33 cellular contexts compared by ENCODE assay signal in the genomic region with DNA sequence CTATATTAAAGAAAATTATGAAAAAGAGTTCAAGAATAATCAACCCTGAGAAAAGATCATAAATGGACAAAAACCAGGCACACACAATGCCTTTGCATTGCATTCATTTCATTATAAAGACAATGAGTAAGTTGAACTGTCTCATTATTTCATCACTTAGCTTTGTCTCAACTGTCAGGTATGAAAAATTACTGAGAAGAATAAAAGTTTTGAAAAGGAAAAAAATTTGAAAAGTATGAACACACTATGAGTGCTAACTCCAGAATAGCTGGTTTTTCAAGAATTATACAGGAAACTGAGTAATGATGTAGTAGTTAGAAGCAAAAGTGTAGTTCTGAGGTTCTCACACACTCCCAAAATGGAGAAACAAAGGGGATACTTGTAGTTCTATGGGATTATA. TPM values are rescaled to one million over a fixed set of nuclear protein-coding genes. Genes with fewer than 3 reads are reported as not detected.
DNase-seq lines count a peak whose midpoint lies in the region; ATAC-seq, FAIRE-seq and TF ChIP-seq lines count a peak whose summit lies in the region.
"Had no signal": no experiment of that assay in that cellular context is flagged by ENCODE, and none has a peak within 500 bp of the region (broad histone marks: within the 10 kb centered on the region; RNA-seq: fewer than 3 reads in every experiment).

No MANE protein-coding gene starts in this region.

- no peaks in the 10 kb centered on the region for H3K9me3 Mint-ChIP-seq in activated CD4-positive, alpha-beta T cell treated with anti-CD3 and anti-CD28 coated beads for 36 hours (ENCODE audit: low read depth)
- H3K9me3 Mint-ChIP-seq: activated T-helper 2 cell treated with anti-CD3 and anti-CD28 coated beads, Interferon-gamma antibody, Interleukin-2, Interleukin-4, amounts not matched to agents 10 μg/mL and 5 μg/mL and 100 μg/mL, durations not matched to agents 14 hours and 24 hours and 36 hours; CD4-positive, alpha-beta memory T cell; naive B cell had no signal

- no peaks in the 10 kb centered on the region for H3K79me2 ChIP-seq in keratinocyte (ENCODE audit: control insufficient read depth, insufficient read depth, low read length)

- CTCF ChIA-PET in activated CD4-positive, alpha-beta T cell treated with anti-CD3 and anti-CD28 coated beads for 36 hours (lab: Charles Lee): interaction anchor here (0.6 to 1.8 kb wide), 8 partner anchors 9 to 66 kb away, joined by 3 to 5 read pairs (median 4); no protein-coding TSS in a partner anchor

- H4K20me1 ChIP-seq in keratinocyte (ENCODE audit: control insufficient read depth, extremely low read depth, insufficient read depth, low read length): no peaks in the 10 kb centered on the region

- ATAC-seq in activated CD4-positive, alpha-beta T cell treated with anti-CD3 and anti-CD28 coated beads for 36 hours: peak; percentile 32
- no peak for ATAC-seq in upper lobe of right lung
- no peak for ATAC-seq in GM21390 (IDR thresholded peaks at IDR 0.05; ENCODE audit: unreplicated experiment)
- ATAC-seq: left ventricle myocardium superior, Panc1 had no signal

- no peaks in the 10 kb centered on the region for H3K36me3 ChIP-seq in SK-N-MC (ENCODE audit: insufficient read depth, low read length)
- no peaks in the 10 kb centered on the region for H3K36me3 ChIP-seq in keratinocyte (ENCODE audit: control insufficient read depth in 2 of 2, extremely low read depth in 1 of 2, insufficient read depth in 2 of 2, low read length in 2 of 2)
- no peaks in the 10 kb centered on the region for H3K36me3 ChIP-seq in upper lobe of right lung
- H3K36me3 ChIP-seq: neutrophil, prostate gland, sigmoid colon, SJCRH30, suprapubic skin, uterus had no signal

- DNase-seq in activated CD4-positive, alpha-beta T cell treated with anti-CD3 and anti-CD28 coated beads for 36 hours: no peak
- no peak for DNase-seq in activated CD4-positive, alpha-beta T cell treated with anti-CD3 and anti-CD28 coated beads, Interleukin-2, amount 50 U/mL, for 48 hours
- DNase-seq in EH (ENCODE audit: low read depth) (peak; percentile 16), SK-N-MC (ENCODE audit: low read depth, low spot score) (no peak), keratinocyte (ENCODE audit: low read depth, low spot score) (no peak), upper lobe of right lung (no peak), HUDEP-2 (lab: John Stamatoyannopoulos, UW; ENCODE audit: unreplicated experiment in 76 of 76) (no peak)
- DNase-seq: 8988T; activated CD4-positive, CD25-positive, alpha-beta regulatory T cell treated with anti-CD3 and anti-CD28 coated beads, Interleukin-2, amount 50 U/mL, for 72 hours; AML-193; CD4-positive, alpha-beta memory T cell; dermis blood vessel endothelial cell; glutamatergic neuron; islet precursor cell; left ventricle myocardium superior; naive B cell; NCI-H1092 treated with DMSO at 0.1 percent for 48 hours; NCI-H187; NCI-H2171; NCI-H510A treated with DMSO at 0.1 percent for 48 hours; NK-92 treated with Interleukin-12 subunit alpha and Interleukin-12 subunit beta, amount 100 ng/mL, for 24 hours; sigmoid colon; SJCRH30; stimulated activated CD4-positive, alpha-beta T cell treated with anti-CD3 and anti-CD28 coated beads, Interleukin-4, amount 100 ng/mL, for 4 hours; stimulated activated naive CD4-positive, alpha-beta T cell; uterus had no signal

- no peak overlapping the region for H3K9ac ChIP-seq in SK-N-MC (ENCODE audit: insufficient read length)
- H3K9ac ChIP-seq in keratinocyte (ENCODE audit: control insufficient read depth, extremely low read depth, insufficient read depth, low read length): peak overlapping the region; percentile 55

- no peak overlapping the region for H3K27ac Mint-ChIP-seq in activated CD4-positive, alpha-beta T cell treated with anti-CD3 and anti-CD28 coated beads for 36 hours
- H3K27ac Mint-ChIP-seq: activated T-helper 2 cell treated with anti-CD3 and anti-CD28 coated beads, Interferon-gamma antibody, Interleukin-2, Interleukin-4, amounts not matched to agents 10 μg/mL and 5 μg/mL and 100 μg/mL, durations not matched to agents 14 hours and 24 hours and 36 hours; naive B cell had no signal

- H3K9me1 ChIP-seq in keratinocyte (ENCODE audit: control insufficient read depth, extremely low read depth, insufficient read depth, low read length): no peaks in the 10 kb centered on the region

- H3K4me2 ChIP-seq in keratinocyte (ENCODE audit: control insufficient read depth, extremely low read depth, insufficient read depth, low read depth, low read length): peak overlapping the region; percentile 88

- H3K9me3 ChIP-seq in SK-N-MC (ENCODE audit: low read depth, low read length) (no peaks in the 10 kb centered on the region; the same call in 1 of the 2 replicates), keratinocyte (ENCODE audit: control insufficient read depth, low read depth, low read length) (no peaks in the 10 kb centered on the region), upper lobe of right lung (no peaks in the 10 kb centered on the region)
- H3K9me3 ChIP-seq: neutrophil, prostate gland, sigmoid colon, SJCRH30, suprapubic skin, uterus had no signal

- intact Hi-C loops in activated CD4-positive, alpha-beta T cell treated with anti-CD3 and anti-CD28 coated beads for 36 hours (cut with DNase I, micrococcal nuclease): loop anchor here in 1 of 2 experiments (10.0 kb wide), 2 partner anchors 1221 to 1819 kb away; a partner anchor contains a TSS
- intact Hi-C loops in upper lobe of right lung (cut with DNase I): no loop called here

- H3K4me1 ChIP-seq in keratinocyte (ENCODE audit: control insufficient read depth, extremely low read depth, insufficient read depth, low read length): peaks cover 55% of the 10 kb centered on the region
- peaks cover 13% of the 10 kb centered on the region for H3K4me1 ChIP-seq in upper lobe of right lung
- H3K4me1 ChIP-seq: prostate gland, uterus had no signal

- no peaks in the 10 kb centered on the region for H3K27me3 Mint-ChIP-seq in activated CD4-positive, alpha-beta T cell treated with anti-CD3 and anti-CD28 coated beads for 36 hours
- H3K27me3 Mint-ChIP-seq: CD4-positive, alpha-beta memory T cell; naive B cell had no signal

- no peak overlapping the region for H3K4me3 ChIP-seq in SK-N-MC
- H3K4me3 ChIP-seq in keratinocyte (ENCODE audit: control insufficient read depth in 2 of 3, extremely low read depth in 1 of 3, insufficient read depth in 2 of 3, low read depth in 1 of 3, low read length in 3 of 3): peak overlapping the region in 1 of 3 experiments; percentile 2
- H3K4me3 ChIP-seq in upper lobe of right lung: no peak overlapping the region
- H3K4me3 ChIP-seq: prostate gland, sigmoid colon, SJCRH30, suprapubic skin, uterus had no signal

- H3K36me3 Mint-ChIP-seq in activated CD4-positive, alpha-beta T cell treated with anti-CD3 and anti-CD28 coated beads for 36 hours (ENCODE audit: low read depth): no peaks in the 10 kb centered on the region
- H3K36me3 Mint-ChIP-seq: naive B cell had no signal

- peaks cover 36% of the 10 kb centered on the region for H3K4me1 Mint-ChIP-seq in activated CD4-positive, alpha-beta T cell treated with anti-CD3 and anti-CD28 coated beads for 36 hours

- TF ChIP-seq CTCF in keratinocyte (optimal IDR thresholded peaks at IDR 0.05 in 1 of 3, IDR thresholded peaks at IDR 0.05 in 1 of 3, conservative IDR thresholded peaks at IDR 0.05 in 1 of 3; ENCODE audit: extremely low read depth in 1 of 3, insufficient read depth in 2 of 3, low read length in 3 of 3) (no peak), upper lobe of right lung (IDR thresholded peaks at IDR 0.05) (no peak)

- H3K4me3 Mint-ChIP-seq in activated CD4-positive, alpha-beta T cell treated with anti-CD3 and anti-CD28 coated beads for 36 hours: no peak overlapping the region
- H3K4me3 Mint-ChIP-seq: CD4-positive, alpha-beta memory T cell; naive B cell had no signal

- no peak for FAIRE-seq in keratinocyte (lab: Jason Lieb, UNC)
- FAIRE-seq: TTC549 had no signal

- dilution Hi-C loops in keratinocyte (cut with MboI; ENCODE audit: extremely low pct_ligation_motif_present, low sequenced_read_pairs): no loop called here

- H3K27me3 ChIP-seq in keratinocyte (ENCODE audit: control insufficient read depth, extremely low read depth, insufficient read depth, low read length) (no peaks in the 10 kb centered on the region), upper lobe of right lung (no peaks in the 10 kb centered on the region)
- H3K27me3 ChIP-seq: neutrophil, sigmoid colon, SJCRH30, suprapubic skin, uterus had no signal

- POLR2A ChIA-PET in activated CD4-positive, alpha-beta T cell treated with anti-CD3 and anti-CD28 coated beads for 36 hours (lab: Charles Lee): interaction anchor here (0.9 kb wide), 1 partner anchor 18 kb away, joined by 3 read pairs; no protein-coding TSS in a partner anchor

- H3K27ac ChIP-seq in SK-N-MC (0 out of 2 replicates have a peak overlapping the region, but pooled peaks have one; percentile 12), keratinocyte (ENCODE audit: control insufficient read depth, insufficient read depth, low read length) (peak overlapping the region; percentile 94), upper lobe of right lung (no peak overlapping the region)
- H3K27ac ChIP-seq: neutrophil, prostate gland, sigmoid colon, SJCRH30, suprapubic skin, uterus had no signal

- no peak overlapping the region for H2AFZ ChIP-seq in keratinocyte (ENCODE audit: control insufficient read depth, low read length)

RNA-seq across cellular contexts. Expression of a gene that starts 16.3 kb away (rescaled TPM):
- total RNA-seq in activated CD4-positive, alpha-beta T cell treated with anti-CD3 and anti-CD28 coated beads for 36 hours: 10 to 100 TPM; 26.0 to 30.9 TPM
- polyA plus RNA-seq in keratinocyte: 972 to 1,449 TPM (median 1,028 TPM) in 3 replicates
- polyA plus RNA-seq in keratinocyte (2011; ENCODE audit: low read depth): 1,388 TPM
- polyA plus RNA-seq in keratinocyte (2011; cell fraction: cytosol; rRNA removed): 750 and 1,475 TPM in 2 replicates
- polyA plus RNA-seq in keratinocyte (2011; cell fraction: nucleus; rRNA removed): 1,170 and 1,541 TPM in 2 replicates
- 740 and 1,721 TPM in 2 replicates for polyA plus RNA-seq in keratinocyte (2012; ENCODE audit: low replicate concordance)
- 121 to 703 TPM (median 426 TPM) in 3 replicates for polyA minus RNA-seq in keratinocyte
- 323 TPM for polyA minus RNA-seq in keratinocyte (2011; cell fraction: cytosol; rRNA and poly(A)+ RNA removed)
- polyA minus RNA-seq in keratinocyte (2011; cell fraction: nucleus; rRNA and poly(A)+ RNA removed): 533 and 965 TPM in 2 replicates
- 314 TPM for total RNA-seq in upper lobe of right lung
